ENCODE assay signal across 12 cellular contexts in genomic region chr18:22342625-22343024, GRCh38.
DNase-seq lines count a peak whose midpoint lies in the region; ATAC-seq, FAIRE-seq and TF ChIP-seq lines count a peak whose summit lies in the region.
"Had no signal": no experiment of that assay in that cellular context is flagged by ENCODE, and none has a peak within 500 bp of the region (broad histone marks: within the 10 kb centered on the region; RNA-seq: fewer than 3 reads in every experiment).

No MANE protein-coding gene starts in this region.

- H3K4me1 ChIP-seq in RWPE2 (ENCODE audit: insufficient read depth, poor library complexity, severe bottlenecking) (peaks cover 4% of the 10 kb centered on the region), stomach (peaks cover 10 to 37% (median 22%) of the 10 kb centered on the region in 4 donors), HepG2 (ENCODE audit: insufficient read depth, low read length) (peaks cover 16% of the 10 kb centered on the region; the same call in 1 of the 2 replicates)

- ATAC-seq in activated T-cell treated with anti-CD3 and anti-CD28 coated beads, Interleukin-2, amount 50 U/mL, for 4 hours = peak; percentile 31 to 51
- peak; percentile 82 for ATAC-seq in RWPE2 (ENCODE audit: low read depth)
- ATAC-seq in HG02678 (IDR thresholded peaks at IDR 0.05; ENCODE audit: unreplicated experiment) = no peak
- no peak for ATAC-seq in GM21423 (IDR thresholded peaks at IDR 0.05; ENCODE audit: unreplicated experiment)
- ATAC-seq in HepG2 = no peak

- H4K20me1 ChIP-seq in HepG2 (ENCODE audit: insufficient read depth, low read length) = no peaks in the 10 kb centered on the region

- H3K4me3 ChIP-seq in RWPE2 (ENCODE audit: severe bottlenecking) (no peak overlapping the region), stomach (no peak overlapping the region), HepG2 (replicated peaks in 1 of 3; ENCODE audit: insufficient read depth in 1 of 3, low read depth in 2 of 3, low read length in 3 of 3) (no peak overlapping the region)

- peaks cover 57% of the 10 kb centered on the region for H3K4me1 Mint-ChIP-seq in activated T-cell treated with anti-CD3 and anti-CD28 coated beads, Interleukin-2, amount 50 U/mL, for 4 hours (ENCODE audit: low read depth)

- no peaks in the 10 kb centered on the region for H3K9me3 Mint-ChIP-seq in activated T-cell treated with anti-CD3 and anti-CD28 coated beads, Interleukin-2, amount 50 U/mL, for 4 hours

- FAIRE-seq in HepG2 (lab: Jason Lieb, UNC) = no peak
- FAIRE-seq: TTC549 had no signal

- intact Hi-C loops in stomach (cut with DNase I; ENCODE audit: low total_unique reads) = no loop called here
- intact Hi-C loops in HepG2 (cut with micrococcal nuclease; ENCODE audit: unreplicated experiment) = no loop called here

- DNase-seq in activated T-cell treated with anti-CD3 and anti-CD28 coated beads, Interleukin-2, amount 50 U/mL, for 4 hours = no peak
- DNase-seq in activated T-cell treated with anti-CD3 and anti-CD28 coated beads, Interleukin-2, amount 50 U/mL, for 1 hour = no peak
- DNase-seq in RWPE2 (ENCODE audit: low spot score) = no peak
- peak; percentile 75 for DNase-seq in epithelial cell of prostate (ENCODE audit: low read depth, low spot score)
- peak; percentile 80 for DNase-seq in stomach
- no peak for DNase-seq in HepG2 (ENCODE audit: low spot score)
- DNase-seq: NCI-H1436; stimulated activated CD4-positive, alpha-beta T cell treated with anti-CD3 and anti-CD28 coated beads, Interleukin-4, amount 100 ng/mL, for 1 hour had no signal

- H3K36me3 Mint-ChIP-seq in activated T-cell treated with anti-CD3 and anti-CD28 coated beads, Interleukin-2, amount 50 U/mL, for 4 hours (ENCODE audit: insufficient read depth) = no peaks in the 10 kb centered on the region

- TF ChIP-seq EP300 in stomach (IDR thresholded peaks at IDR 0.05) (no peak), HepG2 (IDR thresholded peaks at IDR 0.05; ENCODE audit: low read depth in 2 of 2, low read length in 2 of 2) (no peak), HepG2 (CRISPR knock-in tag; IDR thresholded peaks at IDR 0.05; ENCODE audit: borderline replicate concordance) (no peak)

- H3K36me3 ChIP-seq in RWPE2 (ENCODE audit: low read depth) (no peaks in the 10 kb centered on the region), stomach (no peaks in the 10 kb centered on the region), HepG2 (replicated peaks in 1 of 2; ENCODE audit: control insufficient read depth in 1 of 2, insufficient read depth in 2 of 2, low read length in 2 of 2) (no peaks in the 10 kb centered on the region)

- H3K27me3 Mint-ChIP-seq in activated T-cell treated with anti-CD3 and anti-CD28 coated beads, Interleukin-2, amount 50 U/mL, for 4 hours (ENCODE audit: low read depth) = peaks cover 13% of the 10 kb centered on the region

- no peak overlapping the region for H3K27ac ChIP-seq in RWPE2 (ENCODE audit: poor library complexity, severe bottlenecking)
- H3K27ac ChIP-seq in epithelial cell of prostate = no peak overlapping the region
- peak overlapping the region in 4 of 5 donors; percentile 14 to 34 (median 18) for H3K27ac ChIP-seq in stomach
- no peak overlapping the region for H3K27ac ChIP-seq in HepG2 (ENCODE audit: extremely low read length, insufficient read depth, low read length)
- H3K27ac ChIP-seq: C4-2B had no signal

- H3K79me2 ChIP-seq in HepG2 (ENCODE audit: insufficient read depth, low read length) = no peaks in the 10 kb centered on the region

- WGBS in stomach, 5 donors = 19 to 46% (median 29%) methylated on average over 4 of the region's 4 CpGs
- WGBS in HepG2 (ENCODE audit: low lambda C conversion rate) = 32% methylated on average over 4 of the region's 4 CpGs

- H3K4me3 Mint-ChIP-seq in activated T-cell treated with anti-CD3 and anti-CD28 coated beads, Interleukin-2, amount 50 U/mL, for 4 hours = peak overlapping the region; percentile 20

- no TSS peak for BruUV-seq in HepG2 (replicated peaks; lab: Mats Ljungman, UMichigan)

- H3K4me2 ChIP-seq in HepG2 (ENCODE audit: low read depth, low read length) = no peak overlapping the region

- TF ChIP-seq RAD21 in HepG2 (CRISPR knock-in tag; IDR thresholded peaks at IDR 0.05) = no peak

- H3K9ac ChIP-seq in HepG2 (ENCODE audit: insufficient read depth, low read depth, low read length) = no peak overlapping the region

- H3K9me3 ChIP-seq in RWPE2 (ENCODE audit: severe bottlenecking) (no peaks in the 10 kb centered on the region), stomach (no peaks in the 10 kb centered on the region), HepG2 (ENCODE audit: low read length) (no peaks in the 10 kb centered on the region)

- TF ChIP-seq POLR2A in stomach (IDR thresholded peaks at IDR 0.05) (no peak), HepG2 (IDR thresholded peaks at IDR 0.05; ENCODE audit: insufficient read depth in 1 of 2, low read depth in 2 of 2, low read length in 2 of 2) (no peak)

- no peak overlapping the region for H2AFZ ChIP-seq in HepG2 (ENCODE audit: low read length)

- POLR2A ChIA-PET in HepG2 (lab: Yijun Ruan, JAX) = no interaction called here

- H3K27me3 ChIP-seq in RWPE2 (ENCODE audit: insufficient read depth, poor library complexity, severe bottlenecking) = no peaks in the 10 kb centered on the region
- peaks cover 0 to 12% (median 0%) of the 10 kb centered on the region in 3 donors for H3K27me3 ChIP-seq in stomach
- H3K27me3 ChIP-seq in HepG2 (ENCODE audit: control insufficient read depth in 1 of 2, insufficient read depth in 2 of 2, low read length in 2 of 2) = peaks cover 0 to 14% of the 10 kb centered on the region in 2 experiments; a peak in 1 of 5 replicates

- in situ Hi-C loops in HepG2 (cut with HindIII; ENCODE audit: extremely low pct_ligation_motif_present, low pct_unique_long_range_greater_than_20kb) = no loop called here

- CTCF ChIA-PET in HepG2 (lab: Yijun Ruan, JAX; ENCODE audit: low intra/inter-chr PET ratio, low total read pairs) = no interaction called here

- no peak for TF ChIP-seq CTCF in RWPE2 (IDR thresholded peaks at IDR 0.05; ENCODE audit: poor library complexity, severe bottlenecking)
- no peak for TF ChIP-seq CTCF in stomach (IDR thresholded peaks at IDR 0.05)
- no peak for TF ChIP-seq CTCF in HepG2 (CRISPR knock-in tag; IDR thresholded peaks at IDR 0.05)

TF ChIP-seq in HepG2, 621 proteins besides CTCF, POLR2A, EP300 and RAD21:
- TF ChIP-seq FOXO4 (CRISPR knock-in tag; conservative IDR thresholded peaks at IDR 0.05) = no peak
- no peak for TF ChIP-seq THRA (CRISPR knock-in tag; IDR thresholded peaks at IDR 0.05; ENCODE audit: borderline replicate concordance)
- TF ChIP-seq ARHGAP35 (CRISPR knock-in tag; IDR thresholded peaks at IDR 0.05; ENCODE audit: borderline replicate concordance) = no peak
- no peak for TF ChIP-seq ELF4 (CRISPR knock-in tag; IDR thresholded peaks at IDR 0.05; ENCODE audit: borderline replicate concordance)
- TF ChIP-seq ATRX (CRISPR knock-in tag; IDR thresholded peaks at IDR 0.05; ENCODE audit: borderline replicate concordance) = no peak

Comparison
In these comparisons a context has a peak if more than half of its experiments do, and no peak if none do; other contexts are left out.
1. ATAC-seq: peak in activated T-cell treated with anti-CD3 and anti-CD28 coated beads, Interleukin-2, amount 50 U/mL, for 4 hours (2 of 2) and RWPE2 (single experiment); none in HG02678 (single experiment), GM21423 (single experiment) and HepG2 (single experiment).
2. DNase-seq: peak in epithelial cell of prostate (single experiment) and stomach (single experiment); none in activated T-cell treated with anti-CD3 and anti-CD28 coated beads, Interleukin-2, amount 50 U/mL, for 4 hours (single experiment), activated T-cell treated with anti-CD3 and anti-CD28 coated beads, Interleukin-2, amount 50 U/mL, for 1 hour (single experiment), RWPE2 (single experiment) and HepG2 (single experiment).
3. H3K27ac ChIP-seq: peak in stomach (4 of 5); none in RWPE2 (single experiment), epithelial cell of prostate (single experiment) and HepG2 (single experiment).